ENCODE assay signal across 11 cellular contexts in the genomic region with DNA sequence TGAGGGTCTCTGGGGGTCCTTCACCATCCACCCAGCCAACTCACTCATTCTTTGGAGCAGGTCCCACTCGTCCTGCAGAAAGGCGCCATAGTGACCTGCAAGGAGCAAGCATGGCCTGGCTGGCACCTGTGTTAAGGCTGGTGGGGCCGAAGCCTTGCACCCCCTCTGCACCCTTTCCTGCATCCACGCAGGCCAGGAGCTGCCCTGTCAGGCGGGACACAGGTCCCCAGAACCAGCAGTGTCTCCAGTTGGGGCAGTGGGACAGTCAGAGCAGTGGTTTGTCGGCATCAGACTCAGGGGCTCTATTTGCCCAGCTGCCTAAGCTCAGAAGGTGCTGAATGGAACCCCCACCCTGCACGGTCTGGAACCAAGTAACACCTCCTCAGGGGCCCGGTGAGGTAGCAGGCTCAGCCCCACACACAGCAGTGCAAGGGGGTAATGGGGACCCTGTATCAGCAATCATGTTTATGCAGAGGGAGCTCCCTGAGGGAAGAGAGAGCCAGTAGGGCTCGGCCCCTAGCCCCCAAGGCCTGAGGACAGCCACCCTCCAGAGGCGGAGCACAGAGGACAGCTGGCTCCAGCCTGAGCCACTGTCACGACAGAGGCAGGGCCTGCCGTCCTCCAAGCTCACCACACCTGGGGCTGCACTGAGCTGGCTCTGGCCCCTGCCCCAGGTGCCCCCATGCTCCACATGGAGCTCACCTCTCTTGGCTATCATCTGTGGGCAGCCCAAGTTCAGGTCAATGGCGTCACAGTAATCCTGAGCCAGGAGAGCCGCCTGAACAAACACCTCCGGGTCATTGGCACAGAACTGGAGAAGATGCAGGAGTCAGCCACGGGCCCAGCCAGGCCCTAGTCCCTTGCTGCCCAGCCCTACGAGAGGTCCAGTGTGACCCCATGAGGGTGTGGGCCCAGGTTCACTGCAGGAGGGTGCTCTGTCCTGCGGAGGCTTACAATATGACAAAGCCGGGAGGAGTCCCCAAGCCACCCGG. TPM values are rescaled to one million over a fixed set of nuclear protein-coding genes. Genes with fewer than 3 reads are reported as not detected.
DNase-seq lines count a peak whose midpoint lies in the region; ATAC-seq and TF ChIP-seq lines count a peak whose summit lies in the region.
"Had no signal": no experiment of that assay in that cellular context is flagged by ENCODE, and none has a peak within 500 bp of the region (broad histone marks: within the 10 kb centered on the region; RNA-seq: fewer than 3 reads in every experiment).

No MANE protein-coding gene starts in this region.

- H2AK9ac ChIP-seq in IMR-90 (replicated peaks; ENCODE audit: low read depth, low read length, poor library complexity), result peak overlapping the region; percentile 24

- no peak overlapping the region for H3K23ac ChIP-seq in IMR-90 (ENCODE audit: low read depth, low read length)

- no peaks in the 10 kb centered on the region for H3K9me3 ChIP-seq in BLaER1 treated with 17β-estradiol and CSF1 and Interleukin-3, amounts not matched to agents 10 nM and 100 nM (replicated peaks in 1 of 11)
- no peaks in the 10 kb centered on the region for H3K9me3 ChIP-seq in IMR-90 (ENCODE audit: control insufficient read depth, insufficient read depth, low read length)

- no peak overlapping the region for H4K8ac ChIP-seq in IMR-90 (ENCODE audit: low read depth in 2 of 2, low read length in 2 of 2)

- TF ChIP-seq POLR2A in IMR-90 (IDR thresholded peaks at IDR 0.05; ENCODE audit: low read depth, low read length), result no peak

- CTCF ChIA-PET in IMR-90 (lab: Yijun Ruan, JAX), result no interaction called here

- H2AFZ ChIP-seq in IMR-90 (replicated peaks; ENCODE audit: low read length, poor library complexity), result peak overlapping the region; percentile 21

- H3K4me1 Mint-ChIP-seq in brain (peaks cover 16% of the 10 kb centered on the region), naive B cell (peaks cover 0 to 8% (median 0%) of the 10 kb centered on the region in 3 donors)

- POLR2A ChIA-PET in IMR-90 (lab: Charles Lee; ENCODE audit: unreplicated experiment), result no interaction called here

- no peak overlapping the region for H3K18ac ChIP-seq in IMR-90 (ENCODE audit: low read depth, low read length)

- peak overlapping the region in 9 of 10 experiments; percentile 84 to 99 (median 97); a peak in 16 of 20 replicates for H3K4me3 ChIP-seq in BLaER1 treated with 17β-estradiol and CSF1 and Interleukin-3, amounts not matched to agents 10 nM and 100 nM
- no peak overlapping the region for H3K4me3 ChIP-seq in IMR-90 (ENCODE audit: insufficient read depth, low read depth, low read length)

- 90% methylated on average over 10 of the region's 20 CpGs; no CpG with 5 or more reads in 1 of the 2 experiments for WGBS in IMR-90 (ENCODE audit: extremely low coverage in 2 of 2, insufficient read length in 1 of 2), 2 experiments

- no peak overlapping the region for H3K27ac ChIP-seq in BLaER1 treated with 17β-estradiol and CSF1 and Interleukin-3, amounts not matched to agents 10 nM and 100 nM
- H3K27ac ChIP-seq in IMR-90 (ENCODE audit: insufficient read depth, low read length), result no peak overlapping the region

- H2BK15ac ChIP-seq in IMR-90 (ENCODE audit: low read depth, low read length), result no peak overlapping the region

- H3K4me3 Mint-ChIP-seq in brain (peak overlapping the region; percentile 68 to 84 (median 73)), naive B cell (peak overlapping the region; percentile 67 to 88 (median 78))

- H3K9me1 ChIP-seq in IMR-90 (ENCODE audit: insufficient read depth, low read length), result no peaks in the 10 kb centered on the region; the same call in 1 of the 2 replicates

- H3K27ac Mint-ChIP-seq in brain (peak overlapping the region in 1 of 5 experiments; percentile 63), naive B cell (peak overlapping the region in 3 of 6 donors; percentile 36 to 76 (median 39))

- H2BK5ac ChIP-seq in IMR-90 (ENCODE audit: low read depth, low read length, poor library complexity, severe bottlenecking), result no peak overlapping the region

- H4K91ac ChIP-seq in IMR-90 (ENCODE audit: insufficient read depth, low read depth, low read length), result no peak overlapping the region

- peaks cover 27 to 57% (median 51%) of the 10 kb centered on the region in 10 experiments for H3K4me1 ChIP-seq in BLaER1 treated with 17β-estradiol and CSF1 and Interleukin-3, amounts not matched to agents 10 nM and 100 nM
- H3K4me1 ChIP-seq in IMR-90 (ENCODE audit: control insufficient read depth, insufficient read depth, low read length), result peaks cover 10% of the 10 kb centered on the region

- H3K9ac ChIP-seq in BLaER1 treated with 17β-estradiol and CSF1 and Interleukin-3, amounts not matched to agents 10 nM and 100 nM, result peak overlapping the region; percentile 94 to 99 (median 97); a peak in 20 of 22 replicates
- H3K9ac ChIP-seq in IMR-90 (ENCODE audit: low read depth, low read length), result no peak overlapping the region

- H2BK20ac ChIP-seq in IMR-90 (ENCODE audit: low read depth, low read length), result no peak overlapping the region

- H3K79me1 ChIP-seq in IMR-90 (ENCODE audit: low read depth in 1 of 2, low read length in 2 of 2), result peaks cover 5 to 36% of the 10 kb centered on the region in 2 experiments; a peak in 3 of 4 replicates

- peaks cover 52 to 59% (median 55%) of the 10 kb centered on the region in 11 experiments for H3K36me3 ChIP-seq in BLaER1 treated with 17β-estradiol and CSF1 and Interleukin-3, amounts not matched to agents 10 nM and 100 nM
- peaks cover 42% of the 10 kb centered on the region for H3K36me3 ChIP-seq in IMR-90 (ENCODE audit: control insufficient read depth, insufficient read depth, low read length)

- DNase-seq in IMR-90 (no peak), naive B cell (no peak), cerebellar nuclear complex (lab: John Stamatoyannopoulos, UW) (no peak), NCI-H524 (lab: John Stamatoyannopoulos, UW) (no peak)
- DNase-seq in activated CD4-positive, CD25-positive, alpha-beta regulatory T cell treated with anti-CD3 and anti-CD28 coated beads, Interleukin-2, amount 50 U/mL, for 72 hours, result no peak
- DNase-seq: aorta, substantia nigra, T1000 had no signal

- intact Hi-C loops in IMR-90 (cut with micrococcal nuclease), result no loop called here

- H3K14ac ChIP-seq in IMR-90 (replicated peaks; ENCODE audit: low read depth, low read length), result no peak overlapping the region

- no TSS peak for BruUV-seq in IMR-90 (replicated peaks; lab: Mats Ljungman, UMichigan)

- no peak overlapping the region for H2AK5ac ChIP-seq in IMR-90 (ENCODE audit: low read depth, low read length)

- ATAC-seq in IMR-90 (ENCODE audit: low read depth) (no peak), naive B cell (ENCODE audit: low read depth in 2 of 2) (no peak), HG02938 (IDR thresholded peaks at IDR 0.05; ENCODE audit: unreplicated experiment) (no peak)

- dilution Hi-C loops in IMR-90 (cut with HindIII; ENCODE audit: low sequenced_read_pairs, unreplicated experiment), result no loop called here

- in situ Hi-C loops in IMR-90 (cut with MboI; ENCODE audit: low sequenced_read_pairs), result no loop called here

- H3K56ac ChIP-seq in IMR-90 (ENCODE audit: extremely low read depth, insufficient read depth, low read length), result no peak overlapping the region

- no peak overlapping the region for H3K4ac ChIP-seq in IMR-90 (ENCODE audit: low read depth, low read length)

- H3K36me3 Mint-ChIP-seq in brain (no peaks in the 10 kb centered on the region), naive B cell (no peaks in the 10 kb centered on the region)

- H3K9me3 Mint-ChIP-seq in brain (no peaks in the 10 kb centered on the region), naive B cell (no peaks in the 10 kb centered on the region)

- H4K5ac ChIP-seq in IMR-90 (ENCODE audit: low read depth, low read length), result no peak overlapping the region

- no peaks in the 10 kb centered on the region for H3K27me3 Mint-ChIP-seq in brain
- no peaks in the 10 kb centered on the region for H3K27me3 Mint-ChIP-seq in naive B cell

- H3K27me3 ChIP-seq in BLaER1 treated with 17β-estradiol and CSF1 and Interleukin-3, amounts not matched to agents 10 nM and 100 nM, result no peaks in the 10 kb centered on the region
- no peaks in the 10 kb centered on the region for H3K27me3 ChIP-seq in IMR-90 (ENCODE audit: control insufficient read depth, insufficient read depth, low read length)

- peaks cover 0 to 64% (median 58%) of the 10 kb centered on the region in 11 experiments; a peak in 18 of 22 replicates for H4K20me1 ChIP-seq in BLaER1 treated with 17β-estradiol and CSF1 and Interleukin-3, amounts not matched to agents 10 nM and 100 nM
- H4K20me1 ChIP-seq in IMR-90 (ENCODE audit: insufficient read depth, low read length), result peaks cover 3% of the 10 kb centered on the region; the same call in 1 of the 2 replicates

- TF ChIP-seq CTCF in IMR-90 (conservative IDR thresholded peaks at IDR 0.05; ENCODE audit: low read depth, low read length), result no peak
- TF ChIP-seq CTCF in brain (conservative IDR thresholded peaks at IDR 0.05), result no peak

- H2BK120ac ChIP-seq in IMR-90 (ENCODE audit: low read depth, low read length), result no peak overlapping the region

- peak overlapping the region; percentile 92 to 100 (median 98) for H3K4me2 ChIP-seq in BLaER1 treated with 17β-estradiol and CSF1 and Interleukin-3, amounts not matched to agents 10 nM and 100 nM
- H3K4me2 ChIP-seq in IMR-90 (ENCODE audit: low read depth, low read length), result no peak overlapping the region

- no peak for TF ChIP-seq RAD21 in IMR-90 (IDR thresholded peaks at IDR 0.05; ENCODE audit: low read length)

RNA-seq across cellular contexts. Expression of a gene that starts 1.9 kb away (rescaled TPM):
- 26.9 and 29.0 TPM in 2 replicates for total RNA-seq in IMR-90 (2012; rRNA removed)
- polyA plus RNA-seq in IMR-90 (2012; rRNA removed), result 76.9 and 95.3 TPM in 2 replicates
- polyA plus RNA-seq in IMR-90 (2012; cell fraction: cytosol; rRNA removed), result 60.1 and 65.0 TPM in 2 replicates
- 435 and 1,044 TPM in 2 replicates for polyA plus RNA-seq in IMR-90 (2012; cell fraction: nucleus; rRNA removed; ENCODE audit: low replicate concordance)
- polyA plus RNA-seq in brain (ENCODE audit: insufficient read depth, low read depth, low replicate concordance), result 110 TPM
- polyA plus RNA-seq in naive B cell (ENCODE audit: low read depth in 6 of 6), result 10 to 100 TPM; 52.4 to 86.5 (median 68.2) TPM

RNA-seq across cellular contexts. Expression of a gene that starts 12.0 kb away (rescaled TPM):
- 177 and 181 TPM in 2 replicates for total RNA-seq in IMR-90 (2012; rRNA removed)
- 157 and 168 TPM in 2 replicates for polyA plus RNA-seq in IMR-90 (2012; rRNA removed)
- 93.5 and 156 TPM in 2 replicates for polyA plus RNA-seq in IMR-90 (2012; cell fraction: cytosol; rRNA removed)
- 234 and 517 TPM in 2 replicates for polyA plus RNA-seq in IMR-90 (2012; cell fraction: nucleus; rRNA removed; ENCODE audit: low replicate concordance)
- 231 TPM for polyA plus RNA-seq in brain (ENCODE audit: insufficient read depth, low read depth, low replicate concordance)
- 100 to 1,000 TPM; 103 to 138 (median 109) TPM for polyA plus RNA-seq in naive B cell (ENCODE audit: low read depth in 6 of 6)

RNA-seq across cellular contexts. Expression of a gene that starts 12.1 kb away (rescaled TPM):
- 6.8 and 8.6 TPM in 2 replicates for total RNA-seq in IMR-90 (2012; rRNA removed)
- 47.3 and 51.1 TPM in 2 replicates for polyA plus RNA-seq in IMR-90 (2012; rRNA removed)
- polyA plus RNA-seq in IMR-90 (2012; cell fraction: cytosol; rRNA removed), result 27.2 and 51.3 TPM in 2 replicates
- 271 and 643 TPM in 2 replicates for polyA plus RNA-seq in IMR-90 (2012; cell fraction: nucleus; rRNA removed; ENCODE audit: low replicate concordance)
- polyA plus RNA-seq in brain (ENCODE audit: insufficient read depth, low read depth, low replicate concordance), result 45.0 TPM
- polyA plus RNA-seq in naive B cell (ENCODE audit: low read depth in 6 of 6), result 1 to 10 TPM; 2.6 to 7.6 (median 4.8) TPM

RNA-seq across cellular contexts. Expression of a gene that starts 26.2 kb away (rescaled TPM):
- 36.6 and 36.9 TPM in 2 replicates for total RNA-seq in IMR-90 (2012; rRNA removed)
- 129 and 139 TPM in 2 replicates for polyA plus RNA-seq in IMR-90 (2012; rRNA removed)
- polyA plus RNA-seq in IMR-90 (2012; cell fraction: cytosol; rRNA removed), result 135 and 154 TPM in 2 replicates
- polyA plus RNA-seq in IMR-90 (2012; cell fraction: nucleus; rRNA removed; ENCODE audit: low replicate concordance), result 94.9 and 309 TPM in 2 replicates
- polyA plus RNA-seq in brain (ENCODE audit: insufficient read depth, low read depth, low replicate concordance), result 170 TPM
- 100 to 1,000 TPM in 2 of 6 donors, 10 to 100 TPM in 4; 74.0 to 199 (median 98.1) TPM for polyA plus RNA-seq in naive B cell (ENCODE audit: low read depth in 6 of 6)

RNA-seq across cellular contexts. Expression of a gene that starts 32.2 kb away (rescaled TPM):
- 5.7 and 7.2 TPM in 2 replicates for total RNA-seq in IMR-90 (2012; rRNA removed)
- 23.4 and 32.0 TPM in 2 replicates for polyA plus RNA-seq in IMR-90 (2012; rRNA removed)
- polyA plus RNA-seq in IMR-90 (2012; cell fraction: cytosol; rRNA removed), result 34.9 and 48.2 TPM in 2 replicates
- polyA plus RNA-seq in IMR-90 (2012; cell fraction: nucleus; rRNA removed; ENCODE audit: low replicate concordance), result 20.2 and 75.8 TPM in 2 replicates
- polyA plus RNA-seq in brain (ENCODE audit: insufficient read depth, low read depth, low replicate concordance), result 65.2 TPM
- not detected for polyA plus RNA-seq in naive B cell (ENCODE audit: low read depth in 6 of 6)
